ENCODE assay signal across 1 cellular context in genomic region chr5:61617995-61618525, GRCh38.
TF ChIP-seq lines count a peak whose summit lies in the region.

No MANE protein-coding gene starts in this region.

TF ChIP-seq in WTC11, 78 proteins besides CTCF, POLR2A, EP300 and RAD21:
- no peak for TF ChIP-seq HMGXB4 (CRISPR knock-in tag; IDR thresholded peaks at IDR 0.05)
- TF ChIP-seq GTF2I (CRISPR knock-in tag; conservative IDR thresholded peaks at IDR 0.05) = no peak
- TF ChIP-seq FOXJ3 (CRISPR knock-in tag; IDR thresholded peaks at IDR 0.05; ENCODE audit: borderline replicate concordance) = no peak
- TF ChIP-seq ZNF423 (CRISPR knock-in tag; IDR thresholded peaks at IDR 0.05) = no peak
- TF ChIP-seq ATF3 (CRISPR knock-in tag; conservative IDR thresholded peaks at IDR 0.05) = no peak
- TF ChIP-seq FOXK1 (CRISPR knock-in tag; IDR thresholded peaks at IDR 0.05) = no peak
- TF ChIP-seq ZNF532 (CRISPR knock-in tag; IDR thresholded peaks at IDR 0.05; ENCODE audit: borderline replicate concordance) = no peak
- TF ChIP-seq ETV6 (CRISPR knock-in tag; IDR thresholded peaks at IDR 0.05) = no peak
- no peak for TF ChIP-seq FOXP4 (CRISPR knock-in tag; IDR thresholded peaks at IDR 0.05)
- TF ChIP-seq ATF1 (CRISPR knock-in tag; IDR thresholded peaks at IDR 0.05) = no peak
- no peak for TF ChIP-seq MYBL2 (CRISPR knock-in tag; IDR thresholded peaks at IDR 0.05)
- no peak for TF ChIP-seq NFE2L1 (CRISPR knock-in tag; IDR thresholded peaks at IDR 0.05)
- no peak for TF ChIP-seq TEAD1 (CRISPR knock-in tag; IDR thresholded peaks at IDR 0.05)
- TF ChIP-seq ERG (CRISPR knock-in tag; IDR thresholded peaks at IDR 0.05) = no peak
- no peak for TF ChIP-seq RELA (CRISPR knock-in tag; IDR thresholded peaks at IDR 0.05; ENCODE audit: borderline replicate concordance)
- TF ChIP-seq ZNF317 (CRISPR knock-in tag; IDR thresholded peaks at IDR 0.05; ENCODE audit: borderline replicate concordance, low read depth) = no peak
- TF ChIP-seq PRDM15 (CRISPR knock-in tag; IDR thresholded peaks at IDR 0.05) = no peak
